Comparison of ENCODE assay signal across 1 cellular context in the genomic region with DNA sequence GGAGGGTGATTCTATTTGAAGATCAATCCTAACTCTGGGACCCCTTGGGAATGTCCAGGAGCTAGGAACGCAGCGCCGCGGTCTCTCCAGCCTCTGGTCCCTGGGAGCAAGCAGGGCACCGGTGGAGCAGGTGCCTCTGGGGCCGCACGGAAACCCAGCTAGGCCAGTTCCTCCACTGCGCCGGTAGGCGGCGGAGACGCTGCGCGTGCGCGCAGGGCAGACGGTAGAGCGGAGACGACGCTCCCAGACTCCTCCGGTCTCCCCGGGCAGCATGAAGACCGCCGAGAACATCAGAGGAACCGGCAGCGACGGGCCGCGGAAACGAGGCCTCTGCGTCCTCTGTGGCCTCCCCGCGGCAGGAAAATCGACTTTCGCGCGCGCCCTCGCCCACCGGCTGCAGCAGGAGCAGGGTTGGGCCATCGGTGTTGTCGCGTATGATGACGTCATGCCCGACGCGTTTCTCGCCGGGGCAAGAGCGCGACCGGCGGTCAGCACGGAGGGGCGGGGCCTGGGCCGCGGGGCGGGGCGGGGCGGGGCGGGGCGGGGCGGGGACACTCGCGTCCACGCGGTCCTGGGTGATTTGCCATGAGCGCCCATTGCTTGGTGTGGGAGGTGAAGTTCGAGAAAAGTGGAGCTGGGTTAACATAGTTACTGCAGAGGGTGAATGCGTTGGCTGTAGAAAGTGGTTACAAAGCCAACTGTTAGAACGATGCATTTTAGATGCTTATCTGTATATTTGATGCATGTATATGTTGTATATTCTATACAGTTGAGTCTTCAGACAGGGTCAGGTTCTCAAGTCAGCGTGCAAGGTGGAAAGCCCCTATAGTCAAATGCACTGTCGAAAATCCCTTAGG.
A peak's percentile ranks its signal among the peaks of the same experiment; 100 is the strongest.
TF ChIP-seq lines count a peak whose summit lies in the region.

A gene with protein sequence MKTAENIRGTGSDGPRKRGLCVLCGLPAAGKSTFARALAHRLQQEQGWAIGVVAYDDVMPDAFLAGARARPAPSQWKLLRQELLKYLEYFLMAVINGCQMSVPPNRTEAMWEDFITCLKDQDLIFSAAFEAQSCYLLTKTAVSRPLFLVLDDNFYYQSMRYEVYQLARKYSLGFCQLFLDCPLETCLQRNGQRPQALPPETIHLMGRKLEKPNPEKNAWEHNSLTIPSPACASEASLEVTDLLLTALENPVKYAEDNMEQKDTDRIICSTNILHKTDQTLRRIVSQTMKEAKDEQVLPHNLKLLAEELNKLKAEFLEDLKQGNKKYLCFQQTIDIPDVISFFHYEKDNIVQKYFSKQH (plus strand): TSS at position 193 of the 857 bp plus-strand sequence. CDS start 79 bp downstream, at position 272.

TF ChIP-seq in HepG2, 621 proteins besides CTCF, POLR2A, EP300 and RAD21 (continued from another document and continues in another):
- TF ChIP-seq, protein P1, sequence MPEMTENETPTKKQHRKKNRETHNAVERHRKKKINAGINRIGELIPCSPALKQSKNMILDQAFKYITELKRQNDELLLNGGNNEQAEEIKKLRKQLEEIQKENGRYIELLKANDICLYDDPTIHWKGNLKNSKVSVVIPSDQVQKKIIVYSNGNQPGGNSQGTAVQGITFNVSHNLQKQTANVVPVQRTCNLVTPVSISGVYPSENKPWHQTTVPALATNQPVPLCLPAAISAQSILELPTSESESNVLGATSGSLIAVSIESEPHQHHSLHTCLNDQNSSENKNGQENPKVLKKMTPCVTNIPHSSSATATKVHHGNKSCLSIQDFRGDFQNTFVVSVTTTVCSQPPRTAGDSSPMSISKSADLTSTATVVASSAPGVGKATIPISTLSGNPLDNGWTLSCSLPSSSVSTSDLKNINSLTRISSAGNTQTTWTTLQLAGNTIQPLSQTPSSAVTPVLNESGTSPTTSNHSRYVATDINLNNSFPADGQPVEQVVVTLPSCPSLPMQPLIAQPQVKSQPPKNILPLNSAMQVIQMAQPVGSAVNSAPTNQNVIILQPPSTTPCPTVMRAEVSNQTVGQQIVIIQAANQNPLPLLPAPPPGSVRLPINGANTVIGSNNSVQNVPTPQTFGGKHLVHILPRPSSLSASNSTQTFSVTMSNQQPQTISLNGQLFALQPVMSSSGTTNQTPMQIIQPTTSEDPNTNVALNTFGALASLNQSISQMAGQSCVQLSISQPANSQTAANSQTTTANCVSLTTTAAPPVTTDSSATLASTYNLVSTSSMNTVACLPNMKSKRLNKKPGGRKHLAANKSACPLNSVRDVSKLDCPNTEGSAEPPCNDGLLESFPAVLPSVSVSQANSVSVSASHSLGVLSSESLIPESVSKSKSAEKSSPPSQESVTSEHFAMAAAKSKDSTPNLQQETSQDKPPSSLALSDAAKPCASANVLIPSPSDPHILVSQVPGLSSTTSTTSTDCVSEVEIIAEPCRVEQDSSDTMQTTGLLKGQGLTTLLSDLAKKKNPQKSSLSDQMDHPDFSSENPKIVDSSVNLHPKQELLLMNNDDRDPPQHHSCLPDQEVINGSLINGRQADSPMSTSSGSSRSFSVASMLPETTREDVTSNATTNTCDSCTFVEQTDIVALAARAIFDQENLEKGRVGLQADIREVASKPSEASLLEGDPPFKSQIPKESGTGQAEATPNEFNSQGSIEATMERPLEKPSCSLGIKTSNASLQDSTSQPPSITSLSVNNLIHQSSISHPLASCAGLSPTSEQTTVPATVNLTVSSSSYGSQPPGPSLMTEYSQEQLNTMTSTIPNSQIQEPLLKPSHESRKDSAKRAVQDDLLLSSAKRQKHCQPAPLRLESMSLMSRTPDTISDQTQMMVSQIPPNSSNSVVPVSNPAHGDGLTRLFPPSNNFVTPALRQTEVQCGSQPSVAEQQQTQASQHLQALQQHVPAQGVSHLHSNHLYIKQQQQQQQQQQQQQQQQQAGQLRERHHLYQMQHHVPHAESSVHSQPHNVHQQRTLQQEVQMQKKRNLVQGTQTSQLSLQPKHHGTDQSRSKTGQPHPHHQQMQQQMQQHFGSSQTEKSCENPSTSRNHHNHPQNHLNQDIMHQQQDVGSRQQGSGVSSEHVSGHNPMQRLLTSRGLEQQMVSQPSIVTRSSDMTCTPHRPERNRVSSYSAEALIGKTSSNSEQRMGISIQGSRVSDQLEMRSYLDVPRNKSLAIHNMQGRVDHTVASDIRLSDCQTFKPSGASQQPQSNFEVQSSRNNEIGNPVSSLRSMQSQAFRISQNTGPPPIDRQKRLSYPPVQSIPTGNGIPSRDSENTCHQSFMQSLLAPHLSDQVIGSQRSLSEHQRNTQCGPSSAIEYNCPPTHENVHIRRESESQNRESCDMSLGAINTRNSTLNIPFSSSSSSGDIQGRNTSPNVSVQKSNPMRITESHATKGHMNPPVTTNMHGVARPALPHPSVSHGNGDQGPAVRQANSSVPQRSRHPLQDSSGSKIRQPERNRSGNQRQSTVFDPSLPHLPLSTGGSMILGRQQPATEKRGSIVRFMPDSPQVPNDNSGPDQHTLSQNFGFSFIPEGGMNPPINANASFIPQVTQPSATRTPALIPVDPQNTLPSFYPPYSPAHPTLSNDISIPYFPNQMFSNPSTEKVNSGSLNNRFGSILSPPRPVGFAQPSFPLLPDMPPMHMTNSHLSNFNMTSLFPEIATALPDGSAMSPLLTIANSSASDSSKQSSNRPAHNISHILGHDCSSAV (CRISPR knock-in tag; IDR thresholded peaks at IDR 0.05; ENCODE audit: borderline replicate concordance): no peak
- TF ChIP-seq ZMYM4 (CRISPR knock-in tag; IDR thresholded peaks at IDR 0.05) (peak; percentile 92), ZNF850 (CRISPR knock-in tag; conservative IDR thresholded peaks at IDR 0.05) (no peak), ZNF124 (CRISPR knock-in tag; IDR thresholded peaks at IDR 0.05) (peak; percentile 75; the same call in 1 of the 2 replicates), SATB2 (CRISPR knock-in tag; IDR thresholded peaks at IDR 0.05) (0 out of 2 replicates have a peak, but pooled peaks have one; percentile 76), ZNF83 (CRISPR knock-in tag; IDR thresholded peaks at IDR 0.05; ENCODE audit: borderline replicate concordance) (no peak; the same call in 1 of the 2 replicates), RFXANK (CRISPR knock-in tag; IDR thresholded peaks at IDR 0.05) (no peak), ZNF382 (CRISPR knock-in tag; IDR thresholded peaks at IDR 0.05; ENCODE audit: borderline replicate concordance) (no peak), SMAD9 (CRISPR knock-in tag; IDR thresholded peaks at IDR 0.05) (peak; percentile 82), FOXA3 (CRISPR knock-in tag; IDR thresholded peaks at IDR 0.05) (no peak), ZNF317 (CRISPR knock-in tag; IDR thresholded peaks at IDR 0.05) (no peak), ZNF10 (CRISPR knock-in tag; IDR thresholded peaks at IDR 0.05; ENCODE audit: borderline replicate concordance, low read depth) (no peak), FLYWCH1 (CRISPR knock-in tag; IDR thresholded peaks at IDR 0.05) (no peak), ZNF607 (CRISPR knock-in tag; IDR thresholded peaks at IDR 0.05; ENCODE audit: borderline replicate concordance) (peak; percentile 27; the same call in 1 of the 2 replicates), ZBTB1 (CRISPR knock-in tag; IDR thresholded peaks at IDR 0.05; ENCODE audit: borderline replicate concordance) (no peak), ZNF460 (CRISPR knock-in tag; IDR thresholded peaks at IDR 0.05; ENCODE audit: borderline replicate concordance) (no peak; the same call in 1 of the 2 replicates), PAX8 (CRISPR knock-in tag; IDR thresholded peaks at IDR 0.05; ENCODE audit: borderline replicate concordance) (peak; percentile 48; the same call in 1 of the 2 replicates), ZNF232 (CRISPR knock-in tag; IDR thresholded peaks at IDR 0.05; ENCODE audit: borderline replicate concordance) (peak; percentile 82; the same call in 1 of the 2 replicates), JUND (CRISPR knock-in tag; IDR thresholded peaks at IDR 0.05) (peak; percentile 90), DR1 (CRISPR knock-in tag; IDR thresholded peaks at IDR 0.05) (0 out of 2 replicates have a peak, but pooled peaks have one; percentile 48), ATAD3A (CRISPR knock-in tag; IDR thresholded peaks at IDR 0.05) (no peak), NFYC (CRISPR knock-in tag; IDR thresholded peaks at IDR 0.05) (peak; percentile 48; the same call in 1 of the 2 replicates), ZSCAN31 (CRISPR knock-in tag; IDR thresholded peaks at IDR 0.05; ENCODE audit: low read depth) (0 out of 2 replicates have a peak, but pooled peaks have one; percentile 56), ZSCAN22 (CRISPR knock-in tag; IDR thresholded peaks at IDR 0.05) (no peak), ZNF225 (CRISPR knock-in tag; IDR thresholded peaks at IDR 0.05) (no peak)
- TF ChIP-seq, protein P2, sequence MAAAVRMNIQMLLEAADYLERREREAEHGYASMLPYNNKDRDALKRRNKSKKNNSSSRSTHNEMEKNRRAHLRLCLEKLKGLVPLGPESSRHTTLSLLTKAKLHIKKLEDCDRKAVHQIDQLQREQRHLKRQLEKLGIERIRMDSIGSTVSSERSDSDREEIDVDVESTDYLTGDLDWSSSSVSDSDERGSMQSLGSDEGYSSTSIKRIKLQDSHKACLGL (CRISPR knock-in tag; IDR thresholded peaks at IDR 0.05): peak; percentile 91
- TF ChIP-seq, protein P3, sequence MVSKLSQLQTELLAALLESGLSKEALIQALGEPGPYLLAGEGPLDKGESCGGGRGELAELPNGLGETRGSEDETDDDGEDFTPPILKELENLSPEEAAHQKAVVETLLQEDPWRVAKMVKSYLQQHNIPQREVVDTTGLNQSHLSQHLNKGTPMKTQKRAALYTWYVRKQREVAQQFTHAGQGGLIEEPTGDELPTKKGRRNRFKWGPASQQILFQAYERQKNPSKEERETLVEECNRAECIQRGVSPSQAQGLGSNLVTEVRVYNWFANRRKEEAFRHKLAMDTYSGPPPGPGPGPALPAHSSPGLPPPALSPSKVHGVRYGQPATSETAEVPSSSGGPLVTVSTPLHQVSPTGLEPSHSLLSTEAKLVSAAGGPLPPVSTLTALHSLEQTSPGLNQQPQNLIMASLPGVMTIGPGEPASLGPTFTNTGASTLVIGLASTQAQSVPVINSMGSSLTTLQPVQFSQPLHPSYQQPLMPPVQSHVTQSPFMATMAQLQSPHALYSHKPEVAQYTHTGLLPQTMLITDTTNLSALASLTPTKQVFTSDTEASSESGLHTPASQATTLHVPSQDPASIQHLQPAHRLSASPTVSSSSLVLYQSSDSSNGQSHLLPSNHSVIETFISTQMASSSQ (IDR thresholded peaks at IDR 0.05; ENCODE audit: low read depth): no peak
- TF ChIP-seq, protein P3 (CRISPR knock-in tag; IDR thresholded peaks at IDR 0.05; ENCODE audit: borderline replicate concordance): no peak
- TF ChIP-seq, protein P4, sequence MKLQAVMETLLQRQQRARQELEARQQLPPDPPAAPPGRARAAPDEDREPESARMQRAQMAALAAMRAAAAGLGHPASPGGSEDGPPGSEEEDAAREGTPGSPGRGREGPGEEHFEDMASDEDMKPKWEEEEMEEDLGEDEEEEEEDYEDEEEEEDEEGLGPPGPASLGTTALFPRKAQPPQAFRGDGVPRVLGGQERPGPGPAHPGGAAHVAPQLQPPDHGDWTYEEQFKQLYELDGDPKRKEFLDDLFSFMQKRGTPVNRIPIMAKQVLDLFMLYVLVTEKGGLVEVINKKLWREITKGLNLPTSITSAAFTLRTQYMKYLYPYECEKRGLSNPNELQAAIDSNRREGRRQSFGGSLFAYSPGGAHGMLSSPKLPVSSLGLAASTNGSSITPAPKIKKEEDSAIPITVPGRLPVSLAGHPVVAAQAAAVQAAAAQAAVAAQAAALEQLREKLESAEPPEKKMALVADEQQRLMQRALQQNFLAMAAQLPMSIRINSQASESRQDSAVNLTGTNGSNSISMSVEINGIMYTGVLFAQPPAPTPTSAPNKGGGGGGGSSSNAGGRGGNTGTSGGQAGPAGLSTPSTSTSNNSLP (IDR thresholded peaks at IDR 0.05; ENCODE audit: low read depth, low read length): no peak
- TF ChIP-seq, protein P5, sequence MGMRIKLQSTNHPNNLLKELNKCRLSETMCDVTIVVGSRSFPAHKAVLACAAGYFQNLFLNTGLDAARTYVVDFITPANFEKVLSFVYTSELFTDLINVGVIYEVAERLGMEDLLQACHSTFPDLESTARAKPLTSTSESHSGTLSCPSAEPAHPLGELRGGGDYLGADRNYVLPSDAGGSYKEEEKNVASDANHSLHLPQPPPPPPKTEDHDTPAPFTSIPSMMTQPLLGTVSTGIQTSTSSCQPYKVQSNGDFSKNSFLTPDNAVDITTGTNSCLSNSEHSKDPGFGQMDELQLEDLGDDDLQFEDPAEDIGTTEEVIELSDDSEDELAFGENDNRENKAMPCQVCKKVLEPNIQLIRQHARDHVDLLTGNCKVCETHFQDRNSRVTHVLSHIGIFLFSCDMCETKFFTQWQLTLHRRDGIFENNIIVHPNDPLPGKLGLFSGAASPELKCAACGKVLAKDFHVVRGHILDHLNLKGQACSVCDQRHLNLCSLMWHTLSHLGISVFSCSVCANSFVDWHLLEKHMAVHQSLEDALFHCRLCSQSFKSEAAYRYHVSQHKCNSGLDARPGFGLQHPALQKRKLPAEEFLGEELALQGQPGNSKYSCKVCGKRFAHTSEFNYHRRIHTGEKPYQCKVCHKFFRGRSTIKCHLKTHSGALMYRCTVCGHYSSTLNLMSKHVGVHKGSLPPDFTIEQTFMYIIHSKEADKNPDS (CRISPR knock-in tag; IDR thresholded peaks at IDR 0.05): no peak
- TF ChIP-seq, protein P6, sequence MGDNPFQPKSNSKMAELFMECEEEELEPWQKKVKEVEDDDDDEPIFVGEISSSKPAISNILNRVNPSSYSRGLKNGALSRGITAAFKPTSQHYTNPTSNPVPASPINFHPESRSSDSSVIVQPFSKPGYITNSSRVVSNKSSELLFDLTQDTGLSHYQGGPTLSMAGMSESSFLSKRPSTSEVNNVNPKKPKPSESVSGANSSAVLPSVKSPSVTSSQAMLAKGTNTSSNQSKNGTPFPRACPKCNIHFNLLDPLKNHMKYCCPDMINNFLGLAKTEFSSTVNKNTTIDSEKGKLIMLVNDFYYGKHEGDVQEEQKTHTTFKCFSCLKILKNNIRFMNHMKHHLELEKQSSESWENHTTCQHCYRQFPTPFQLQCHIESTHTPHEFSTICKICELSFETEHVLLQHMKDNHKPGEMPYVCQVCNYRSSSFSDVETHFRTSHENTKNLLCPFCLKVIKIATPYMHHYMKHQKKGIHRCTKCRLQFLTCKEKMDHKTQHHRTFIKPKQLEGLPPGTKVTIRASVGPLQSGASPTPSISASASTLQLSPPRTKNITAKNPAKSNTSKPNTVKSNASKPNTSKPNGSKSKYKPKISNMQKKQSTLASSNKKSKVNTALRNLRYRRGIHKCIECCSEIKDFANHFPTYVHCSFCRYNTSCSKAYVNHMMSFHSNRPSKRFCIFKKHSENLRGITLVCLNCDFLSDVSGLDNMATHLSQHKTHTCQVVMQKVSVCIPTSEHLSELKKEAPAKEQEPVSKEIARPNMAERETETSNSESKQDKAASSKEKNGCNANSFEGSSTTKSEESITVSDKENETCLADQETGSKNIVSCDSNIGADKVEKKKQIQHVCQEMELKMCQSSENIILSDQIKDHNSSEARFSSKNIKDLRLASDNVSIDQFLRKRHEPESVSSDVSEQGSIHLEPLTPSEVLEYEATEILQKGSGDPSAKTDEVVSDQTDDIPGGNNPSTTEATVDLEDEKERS (CRISPR knock-in tag; IDR thresholded peaks at IDR 0.05): no peak
